22 cellular contexts compared by ENCODE assay signal in the genomic region with DNA sequence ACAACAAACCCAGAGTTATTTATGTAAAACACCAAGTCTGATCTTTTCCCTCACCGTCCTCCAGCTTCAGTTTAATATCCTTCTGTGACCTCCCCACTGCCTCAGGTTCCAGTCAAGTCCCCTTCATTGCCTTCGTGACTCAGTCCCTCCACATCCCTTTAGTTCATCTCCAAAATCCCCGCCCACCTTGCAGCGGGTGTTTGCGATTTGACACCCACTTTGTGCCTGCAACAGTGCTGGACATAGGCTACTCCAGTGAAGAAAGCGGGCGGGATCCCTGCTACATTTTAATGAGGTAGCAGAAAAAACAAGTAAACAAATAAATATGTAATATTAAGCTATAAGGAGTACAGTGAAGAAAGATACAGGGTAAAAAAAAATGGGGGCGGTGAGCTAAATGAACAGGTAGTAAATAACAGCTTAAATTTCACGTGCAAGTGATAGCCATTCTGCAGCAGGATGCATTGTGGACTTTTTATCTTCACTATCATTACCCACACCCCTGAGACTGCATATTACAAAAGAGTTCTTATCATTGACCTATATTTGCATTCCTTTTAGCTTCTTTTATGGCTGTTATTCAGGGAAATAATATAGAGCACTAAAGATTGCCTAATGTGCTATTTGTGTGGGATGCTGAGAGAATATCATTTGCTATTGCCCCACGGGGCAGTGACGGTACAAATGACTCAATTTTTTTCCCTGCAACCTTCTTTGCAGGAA.
DNase-seq lines count a peak whose midpoint lies in the region; ATAC-seq, FAIRE-seq and TF ChIP-seq lines count a peak whose summit lies in the region.
"Had no signal": no experiment of that assay in that cellular context is flagged by ENCODE, and none has a peak within 500 bp of the region (broad histone marks: within the 10 kb centered on the region; RNA-seq: fewer than 3 reads in every experiment).

No MANE protein-coding gene starts in this region.

- intact Hi-C loops in Caco-2 (cut with micrococcal nuclease; ENCODE audit: unreplicated experiment): loop anchor here (1.0 to 2.0 kb wide), 6 partner anchors 9 to 160 kb away; no protein-coding TSS in a partner anchor
- intact Hi-C loops in naive thymus-derived CD4-positive, alpha-beta T cell (cut with micrococcal nuclease): no loop called here
- intact Hi-C loops in CD8-positive, alpha-beta T cell (cut with DNase I, micrococcal nuclease): no loop called here
- intact Hi-C loops in Right ventricle myocardium inferior (cut with DNase I): no loop called here

- H3K4me3 ChIP-seq in Caco-2 (ENCODE audit: low read depth, low read length) (no peak overlapping the region), choroid plexus epithelial cell (ENCODE audit: low read depth, low read length) (no peak overlapping the region)
- no peak overlapping the region for H3K4me3 ChIP-seq in naive thymus-derived CD4-positive, alpha-beta T cell (ENCODE audit: low read length)
- H3K4me3 ChIP-seq in CD8-positive, alpha-beta T cell (ENCODE audit: low read depth, low read length): no peak overlapping the region
- H3K4me3 ChIP-seq: vagina had no signal

- H3K27ac Mint-ChIP-seq in Caco-2 (ENCODE audit: unreplicated experiment): peak overlapping the region; percentile 80
- H3K27ac Mint-ChIP-seq in naive thymus-derived CD4-positive, alpha-beta T cell: no peak overlapping the region
- no peak overlapping the region for H3K27ac Mint-ChIP-seq in CD8-positive, alpha-beta T cell
- H3K27ac Mint-ChIP-seq: CD4-positive, alpha-beta memory T cell; naive thymus-derived CD8-positive, alpha-beta T cell; T-helper 2 cell treated with Interferon-gamma antibody and Interleukin-4, amounts not matched to agents 5 μg/mL and 100 μg/mL, for 36 hours had no signal

- H3K27me3 Mint-ChIP-seq in Caco-2 (ENCODE audit: insufficient read depth, unreplicated experiment): no peaks in the 10 kb centered on the region
- peaks cover 0 to 17% (median 8%) of the 10 kb centered on the region in 5 donors for H3K27me3 Mint-ChIP-seq in naive thymus-derived CD4-positive, alpha-beta T cell
- H3K27me3 Mint-ChIP-seq in CD8-positive, alpha-beta T cell (ENCODE audit: low read depth): peaks cover 4% of the 10 kb centered on the region

- H3K4me3 Mint-ChIP-seq in Caco-2 (ENCODE audit: unreplicated experiment): peak overlapping the region; percentile 56
- H3K4me3 Mint-ChIP-seq in naive thymus-derived CD4-positive, alpha-beta T cell: no peak overlapping the region
- no peak overlapping the region for H3K4me3 Mint-ChIP-seq in CD8-positive, alpha-beta T cell
- H3K4me3 Mint-ChIP-seq: activated T-cell treated with anti-CD3 and anti-CD28 coated beads, Interleukin-2, amount 50 U/mL, for 4 hours; CD4-positive, alpha-beta memory T cell; naive thymus-derived CD8-positive, alpha-beta T cell; T-helper 2 cell treated with Interferon-gamma antibody and Interleukin-4, amounts not matched to agents 5 μg/mL and 100 μg/mL, for 36 hours had no signal

- POLR2A ChIA-PET in Caco-2 (lab: Charles Lee): interaction anchor here (0.6 to 1.1 kb wide), 5 partner anchors 32 to 243 kb away, joined by 3 to 5 read pairs (median 4); no protein-coding TSS in a partner anchor
- POLR2A ChIA-PET in naive thymus-derived CD4-positive, alpha-beta T cell (lab: Charles Lee): no interaction called here
- POLR2A ChIA-PET in CD8-positive, alpha-beta T cell (lab: Charles Lee): no interaction called here

- no peak for TF ChIP-seq CTCF in Caco-2 (IDR thresholded peaks at IDR 0.05; ENCODE audit: insufficient read depth in 1 of 2, low read depth in 1 of 2, low read length in 1 of 2, severe bottlenecking in 1 of 2, unreplicated experiment in 1 of 2)
- TF ChIP-seq CTCF in choroid plexus epithelial cell (conservative IDR thresholded peaks at IDR 0.05; ENCODE audit: low read depth, low read length): no peak
- no peak for TF ChIP-seq CTCF in CD8-positive, alpha-beta T cell (IDR thresholded peaks at IDR 0.05)

- H3K27me3 ChIP-seq in Caco-2 (replicated peaks; ENCODE audit: control insufficient read depth, insufficient read depth, low read length): no peaks in the 10 kb centered on the region
- no peaks in the 10 kb centered on the region for H3K27me3 ChIP-seq in naive thymus-derived CD4-positive, alpha-beta T cell (ENCODE audit: control insufficient read depth in 2 of 2, insufficient read depth in 2 of 2, low read length in 2 of 2)
- H3K27me3 ChIP-seq in CD8-positive, alpha-beta T cell (ENCODE audit: insufficient read depth, low read length): no peaks in the 10 kb centered on the region
- H3K27me3 ChIP-seq: vagina had no signal

- H3K36me3 ChIP-seq in Caco-2 (ENCODE audit: control insufficient read depth, insufficient read depth, low read length): no peaks in the 10 kb centered on the region; the same call in 1 of the 2 replicates
- no peaks in the 10 kb centered on the region for H3K36me3 ChIP-seq in naive thymus-derived CD4-positive, alpha-beta T cell (ENCODE audit: control insufficient read depth in 2 of 3, insufficient read depth in 3 of 3, low read length in 3 of 3)
- no peaks in the 10 kb centered on the region for H3K36me3 ChIP-seq in CD8-positive, alpha-beta T cell (ENCODE audit: insufficient read depth, low read length)
- H3K36me3 ChIP-seq: vagina had no signal

- H3K4me1 Mint-ChIP-seq in Caco-2 (ENCODE audit: low read depth, unreplicated experiment): peaks cover 38% of the 10 kb centered on the region
- peaks cover 0 to 2% (median 0%) of the 10 kb centered on the region in 7 donors for H3K4me1 Mint-ChIP-seq in naive thymus-derived CD4-positive, alpha-beta T cell
- H3K4me1 Mint-ChIP-seq in CD8-positive, alpha-beta T cell (ENCODE audit: low read depth): no peaks in the 10 kb centered on the region

- DNase-seq in Caco-2 (peak; percentile 64 to 68), NCI-H1436 treated with DMSO at 0.1 percent for 48 hours (lab: John Stamatoyannopoulos, UW) (peak; percentile 43), choroid plexus epithelial cell (ENCODE audit: low read depth) (peak; percentile 38), GM19239 (ENCODE audit: insufficient read length, low spot score) (no peak), Right ventricle myocardium inferior (ENCODE audit: missing footprints) (no peak)
- no peak for DNase-seq in naive thymus-derived CD4-positive, alpha-beta T cell
- DNase-seq in CD8-positive, alpha-beta T cell: no peak
- DNase-seq: activated naive CD4-positive, alpha-beta T cell treated with anti-CD3 and anti-CD28 coated beads, Interleukin-2, amount 50 U/mL, for 16 hours; activated T-cell treated with anti-CD3 and anti-CD28 coated beads, Interleukin-2, amount 50 U/mL, for 4 hours; CD4-positive, alpha-beta memory T cell; foreskin keratinocyte; KG1; mesenchymal stem cell; naive thymus-derived CD8-positive, alpha-beta T cell; NCI-H2171; stimulated activated CD4-positive, alpha-beta T cell treated with anti-CD3 and anti-CD28 coated beads, Interleukin-2, amount 100 ng/mL, for 48 hours had no signal

- no TSS peak for BruUV-seq in Caco-2 (replicated peaks; lab: Mats Ljungman, UMichigan)

- peaks cover 32% of the 10 kb centered on the region for H3K9me3 ChIP-seq in Caco-2
- no peaks in the 10 kb centered on the region for H3K9me3 ChIP-seq in naive thymus-derived CD4-positive, alpha-beta T cell (ENCODE audit: control insufficient read depth in 2 of 3, low read length in 3 of 3)
- H3K9me3 ChIP-seq in CD8-positive, alpha-beta T cell (ENCODE audit: low read length): no peaks in the 10 kb centered on the region

- no peak for FAIRE-seq in GM19239 (lab: Jason Lieb, UNC)
- FAIRE-seq: astrocyte had no signal

- CTCF ChIA-PET in Caco-2 (lab: Charles Lee): interaction anchor here (0.5 to 1.2 kb wide), 6 partner anchors 10 to 221 kb away, joined by 3 to 10 read pairs (median 4); no protein-coding TSS in a partner anchor
- CTCF ChIA-PET in naive thymus-derived CD4-positive, alpha-beta T cell (lab: Charles Lee): no interaction called here
- CTCF ChIA-PET in CD8-positive, alpha-beta T cell (lab: Charles Lee): interaction anchor here (0.7 kb wide), 1 partner anchor 19 kb away, joined by 3 read pairs; no protein-coding TSS in a partner anchor

- peaks cover 23% of the 10 kb centered on the region for H3K9me3 Mint-ChIP-seq in Caco-2 (ENCODE audit: unreplicated experiment)
- H3K9me3 Mint-ChIP-seq in naive thymus-derived CD4-positive, alpha-beta T cell: peaks cover 0 to 22% (median 12%) of the 10 kb centered on the region in 11 donors
- H3K9me3 Mint-ChIP-seq in CD8-positive, alpha-beta T cell: peaks cover 9% of the 10 kb centered on the region

- H3K36me3 Mint-ChIP-seq in Caco-2 (ENCODE audit: insufficient read depth, unreplicated experiment): peaks cover 14% of the 10 kb centered on the region
- peaks cover 0 to 6% (median 4%) of the 10 kb centered on the region in 5 donors for H3K36me3 Mint-ChIP-seq in naive thymus-derived CD4-positive, alpha-beta T cell
- H3K36me3 Mint-ChIP-seq in CD8-positive, alpha-beta T cell: no peaks in the 10 kb centered on the region
- H3K36me3 Mint-ChIP-seq: CD4-positive, alpha-beta memory T cell had no signal

- no peak overlapping the region for H3K27ac ChIP-seq in naive thymus-derived CD4-positive, alpha-beta T cell (ENCODE audit: low read depth, low read length)
- H3K27ac ChIP-seq in CD8-positive, alpha-beta T cell (ENCODE audit: low read depth, low read length): no peak overlapping the region
- H3K27ac ChIP-seq: foreskin keratinocyte, parathyroid adenoma, vagina had no signal

- peak; percentile 46 for ATAC-seq in naive thymus-derived CD4-positive, alpha-beta T cell
- no peak for ATAC-seq in CD8-positive, alpha-beta T cell
- ATAC-seq in Right ventricle myocardium inferior: no peak
- ATAC-seq in HG02938 (IDR thresholded peaks at IDR 0.05; ENCODE audit: unreplicated experiment): no peak
- ATAC-seq: activated CD4-positive, CD25-positive, alpha-beta regulatory T cell treated with anti-CD3 and anti-CD28 coated beads, Interleukin-2, amount 50 U/mL, for 24 hours; activated T-cell treated with anti-CD3 and anti-CD28 coated beads, Interleukin-2, amount 50 U/mL, for 4 hours; foreskin keratinocyte; naive thymus-derived CD8-positive, alpha-beta T cell had no signal

- H3K4me1 ChIP-seq in Caco-2: peaks cover 41% of the 10 kb centered on the region
- H3K4me1 ChIP-seq in naive thymus-derived CD4-positive, alpha-beta T cell (ENCODE audit: control insufficient read depth in 2 of 2, insufficient read depth in 2 of 2, low read length in 2 of 2): no peaks in the 10 kb centered on the region
- H3K4me1 ChIP-seq in CD8-positive, alpha-beta T cell (ENCODE audit: insufficient read depth, low read length): no peaks in the 10 kb centered on the region
- H3K4me1 ChIP-seq: foreskin keratinocyte, parathyroid adenoma, vagina had no signal

Comparison
In these comparisons a context has a peak if more than half of its experiments do, and no peak if none do; other contexts are left out.
1. DNase-seq: peak in Caco-2 (2 of 2), NCI-H1436 treated with DMSO at 0.1 percent for 48 hours (single experiment) and choroid plexus epithelial cell (single experiment); none in naive thymus-derived CD4-positive, alpha-beta T cell (0 of 9), CD8-positive, alpha-beta T cell (0 of 7), GM19239 (single experiment) and Right ventricle myocardium inferior (single experiment).